1 cellular context compared by ENCODE assay signal in genomic region chr7:101233907-101234547, GRCh38.
TF ChIP-seq lines count a peak whose summit lies in the region.

No MANE protein-coding gene starts in this region.

TF ChIP-seq in K562, 482 proteins besides CTCF, POLR2A, EP300 and RAD21 (continued from another document and continues in another):
- TF ChIP-seq PHB2 (IDR thresholded peaks at IDR 0.05; ENCODE audit: low read depth) (peak; percentile 20; the same call in 1 of the 2 replicates), NFIC (IDR thresholded peaks at IDR 0.05) (peak; percentile 81), ZHX1 (conservative IDR thresholded peaks at IDR 0.05; ENCODE audit: low read length) (no peak), ZNF224 (CRISPR knock-in tag; IDR thresholded peaks at IDR 0.05) (no peak), PRDM10 (IDR thresholded peaks at IDR 0.05; ENCODE audit: partially characterized antibody) (peak; percentile 51), ZBTB26 (CRISPR knock-in tag; IDR thresholded peaks at IDR 0.05) (0 out of 2 replicates have a peak, but pooled peaks have one; percentile 9), SIN3A (IDR thresholded peaks at IDR 0.05; ENCODE audit: borderline replicate concordance in 2 of 2, control insufficient read depth in 1 of 2, low read depth in 2 of 2, low read length in 2 of 2) (no peak), CBX8 (IDR thresholded peaks at IDR 0.05; ENCODE audit: borderline replicate concordance, extremely low read depth, low read depth, low read length, poor library complexity, severe bottlenecking) (no peak), FOXA3 (CRISPR knock-in tag; conservative IDR thresholded peaks at IDR 0.05 in 1 of 2, IDR thresholded peaks at IDR 0.05 in 1 of 2) (no peak), HNRNPLL (IDR thresholded peaks at IDR 0.05; ENCODE audit: low read depth, low read length, poor library complexity, severe bottlenecking) (no peak), IRF1 (CRISPR knock-in tag; IDR thresholded peaks at IDR 0.05; ENCODE audit: borderline replicate concordance) (no peak), MTF1 (CRISPR knock-in tag; IDR thresholded peaks at IDR 0.05; ENCODE audit: borderline replicate concordance) (no peak), TCF7 (IDR thresholded peaks at IDR 0.05; ENCODE audit: borderline replicate concordance) (no peak), SMAD2 (IDR thresholded peaks at IDR 0.05; ENCODE audit: low read depth, low read length) (no peak), ZNF140 (CRISPR knock-in tag; IDR thresholded peaks at IDR 0.05) (no peak), SMARCB1 (IDR thresholded peaks at IDR 0.05; ENCODE audit: insufficient read length, low read depth) (no peak), HOXB6 (CRISPR knock-in tag; IDR thresholded peaks at IDR 0.05; ENCODE audit: borderline replicate concordance) (no peak), ATF1 (CRISPR knock-in tag; IDR thresholded peaks at IDR 0.05) (no peak), ATF1 (tag; IDR thresholded peaks at IDR 0.05) (no peak), ZNF253 (CRISPR knock-in tag; conservative IDR thresholded peaks at IDR 0.05) (no peak), ILF3 (IDR thresholded peaks at IDR 0.05; ENCODE audit: borderline replicate concordance) (no peak), RBM14 (IDR thresholded peaks at IDR 0.05; ENCODE audit: borderline replicate concordance, insufficient read depth, low read depth, low read length) (no peak), SMAD3 (CRISPR knock-in tag; conservative IDR thresholded peaks at IDR 0.05) (no peak), CREB3L1 (IDR thresholded peaks at IDR 0.05; ENCODE audit: borderline replicate concordance, low read depth) (no peak), SMAD1 (IDR thresholded peaks at IDR 0.05; ENCODE audit: low read depth, low read length, partially characterized antibody) (no peak), PCBP2 (IDR thresholded peaks at IDR 0.05; ENCODE audit: low read depth, low read length, poor library complexity, severe bottlenecking) (no peak), JUND (IDR thresholded peaks at IDR 0.05; ENCODE audit: borderline replicate concordance, low read depth, low read length) (no peak), JUND (tag; IDR thresholded peaks at IDR 0.05; ENCODE audit: borderline replicate concordance, low read depth, low read length) (no peak; the same call in 2 of the 3 replicates), NONO (IDR thresholded peaks at IDR 0.05; ENCODE audit: low read depth in 2 of 2, low read length in 1 of 2) (no peak), MLX (CRISPR knock-in tag; conservative IDR thresholded peaks at IDR 0.05) (no peak), FOXO4 (CRISPR knock-in tag; IDR thresholded peaks at IDR 0.05) (no peak), TRIM24 (IDR thresholded peaks at IDR 0.05) (peak; percentile 77), ZNF277 (CRISPR knock-in tag; IDR thresholded peaks at IDR 0.05; ENCODE audit: borderline replicate concordance) (no peak), ZKSCAN3 (CRISPR knock-in tag; IDR thresholded peaks at IDR 0.05) (no peak), UBTF (IDR thresholded peaks at IDR 0.05; ENCODE audit: borderline replicate concordance in 1 of 2, low read depth in 2 of 2, low read length in 2 of 2) (0 out of 4 replicates have a peak, but pooled peaks of 1 of the 2 experiments have one; percentile 44), SNRNP70 (optimal IDR thresholded peaks at IDR 0.05; ENCODE audit: low read depth, low read length) (no peak), HEY1 (CRISPR knock-in tag; IDR thresholded peaks at IDR 0.05; ENCODE audit: borderline replicate concordance) (no peak), CREBBP (IDR thresholded peaks at IDR 0.05; ENCODE audit: low read depth, low read length) (no peak), POU5F1 (IDR thresholded peaks at IDR 0.05; ENCODE audit: borderline replicate concordance, low read depth, low read length, partially characterized antibody) (no peak), ATF2 (CRISPR knock-in tag; IDR thresholded peaks at IDR 0.05) (no peak), RBFOX2 (IDR thresholded peaks at IDR 0.05; ENCODE audit: low read depth, low read length) (no peak), TFE3 (CRISPR knock-in tag; IDR thresholded peaks at IDR 0.05) (no peak), GATAD2A (IDR thresholded peaks at IDR 0.05) (no peak)
